24 cellular contexts compared by ENCODE assay signal in the genomic region with DNA sequence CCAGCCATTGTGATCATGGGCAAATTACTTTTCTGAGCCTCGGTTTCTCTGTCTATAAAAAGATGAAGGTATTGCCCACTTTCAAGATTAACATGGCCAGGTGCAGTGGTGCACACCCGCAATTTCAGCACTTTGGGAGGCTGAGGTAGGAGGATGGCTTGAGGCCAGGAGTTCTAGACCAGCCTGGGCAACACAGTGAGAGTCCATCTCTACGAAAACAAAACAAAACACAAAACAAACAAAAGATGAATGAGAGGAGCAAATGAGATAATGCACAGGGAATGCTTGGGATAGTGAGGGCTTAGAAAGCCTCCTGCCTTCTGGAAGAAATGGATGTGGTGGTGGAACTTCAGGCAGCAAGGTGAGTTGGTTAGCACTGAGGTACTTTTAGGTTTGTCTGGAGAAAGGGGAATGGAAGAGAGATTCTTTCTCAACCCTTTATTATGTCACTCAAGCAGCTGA. TPM values are rescaled to one million over a fixed set of nuclear protein-coding genes. Genes with fewer than 3 reads are reported as not detected.
DNase-seq lines count a peak whose midpoint lies in the region; ATAC-seq and TF ChIP-seq lines count a peak whose summit lies in the region.
"Had no signal": no experiment of that assay in that cellular context is flagged by ENCODE, and none has a peak within 500 bp of the region (broad histone marks: within the 10 kb centered on the region; RNA-seq: fewer than 3 reads in every experiment).

No MANE protein-coding gene starts in this region.

- POLR2A ChIA-PET in CD4-positive, alpha-beta T cell (lab: Charles Lee) = interaction anchor here (0.6 kb wide), 1 partner anchor 698 kb away, joined by 3 read pairs; no protein-coding TSS in a partner anchor

- no peaks in the 10 kb centered on the region for H3K4me1 ChIP-seq in mucosa of descending colon (ENCODE audit: low read depth)
- H3K4me1 ChIP-seq: testis, vagina had no signal

- no peak for TF ChIP-seq CTCF in 22Rv1 (IDR thresholded peaks at IDR 0.05)
- no peak for TF ChIP-seq CTCF in HL-60 (IDR thresholded peaks at IDR 0.05; ENCODE audit: insufficient read depth, low read length)
- no peak for TF ChIP-seq CTCF in fibroblast of pulmonary artery (IDR thresholded peaks at IDR 0.05; ENCODE audit: low read length, missing control alignments)
- no peak for TF ChIP-seq CTCF in mucosa of descending colon (IDR thresholded peaks at IDR 0.05)
- TF ChIP-seq CTCF in CD4-positive, alpha-beta T cell (IDR thresholded peaks at IDR 0.05) = no peak

- DNase-seq in HL-60 (ENCODE audit: low read depth in 1 of 2, low spot score in 1 of 2) (no peak), fibroblast of pulmonary artery (ENCODE audit: low read depth) (peak; percentile 8), left cardiac atrium (no peak), mucosa of descending colon (no peak)
- no peak for DNase-seq in CD4-positive, alpha-beta T cell
- DNase-seq: activated CD4-positive, alpha-beta memory T cell treated with anti-CD3 and anti-CD28 coated beads, Interleukin-2, amount 10 ng/mL, durations not matched to agents 7 days and 5 days; activated gamma-delta T cell treated with Interleukin-2 at 50 U/mL for 16 hours; CD4-positive, alpha-beta memory T cell; DMS 273 treated with DMSO at 0.1 percent for 48 hours; MG63; NCI-H69; occipital lobe; stimulated activated CD4-positive, alpha-beta T cell treated with anti-CD3 and anti-CD28 coated beads, Interleukin-2, amount 100 ng/mL, for 48 hours; stimulated activated naive B cell treated with anti-CD40 and anti-IgM and Interleukin-4, amounts not matched to agents 10 μg/mL and 1 μg/mL and 100 μg/mL, for 72 hours; T-helper 9 cell; testis had no signal

- no peak overlapping the region for H3K4me3 Mint-ChIP-seq in CD4-positive, alpha-beta T cell
- H3K4me3 Mint-ChIP-seq: activated CD4-positive, alpha-beta memory T cell treated with anti-CD3 and anti-CD28 coated beads, Interleukin-2, amount 10 ng/mL, durations not matched to agents 7 days and 5 days; CD4-positive, alpha-beta memory T cell; IgD-negative memory B cell; stimulated activated naive B cell treated with anti-CD40 and anti-IgM and Interleukin-4, amounts not matched to agents 10 μg/mL and 1 μg/mL and 100 μg/mL, for 72 hours had no signal

- H3K9me3 ChIP-seq in mucosa of descending colon = no peaks in the 10 kb centered on the region
- no peaks in the 10 kb centered on the region for H3K9me3 ChIP-seq in CD4-positive, alpha-beta T cell (ENCODE audit: control insufficient read depth, low read length)
- H3K9me3 ChIP-seq: MG63, testis, vagina had no signal

- H3K27me3 ChIP-seq in HL-60 (ENCODE audit: insufficient read depth, poor library complexity, severe bottlenecking) = no peaks in the 10 kb centered on the region
- H3K27me3 ChIP-seq in CD4-positive, alpha-beta T cell (ENCODE audit: control insufficient read depth, insufficient read depth, low read length) = no peaks in the 10 kb centered on the region
- H3K27me3 ChIP-seq: testis, vagina had no signal

- no peaks in the 10 kb centered on the region for H3K4me1 Mint-ChIP-seq in CD4-positive, alpha-beta T cell (ENCODE audit: low read depth)
- H3K4me1 Mint-ChIP-seq: activated CD4-positive, alpha-beta memory T cell treated with anti-CD3 and anti-CD28 coated beads, Interleukin-2, amount 10 ng/mL, durations not matched to agents 7 days and 5 days; CD4-positive, alpha-beta memory T cell had no signal

- intact Hi-C loops in left cardiac atrium (cut with DNase I) = no loop called here
- intact Hi-C loops in mucosa of descending colon (cut with DNase I, micrococcal nuclease) = no loop called here
- intact Hi-C loops in CD4-positive, alpha-beta T cell (cut with DNase I, micrococcal nuclease) = no loop called here

- H3K27ac ChIP-seq in 22Rv1 (peak overlapping the region; percentile 57), HL-60 (replicated peaks) (peak overlapping the region; percentile 53)
- H3K27ac ChIP-seq in CD4-positive, alpha-beta T cell (ENCODE audit: low read depth, low read length) = no peak overlapping the region
- H3K27ac ChIP-seq: coronary artery, testis, vagina had no signal

- no peaks in the 10 kb centered on the region for H3K36me3 ChIP-seq in mucosa of descending colon (ENCODE audit: low read depth)
- H3K36me3 ChIP-seq: MG63, vagina had no signal

- no peak for ATAC-seq in left cardiac atrium
- no peak for ATAC-seq in mucosa of descending colon
- ATAC-seq in CD4-positive, alpha-beta T cell (ENCODE audit: poor library complexity) = no peak
- ATAC-seq: stimulated activated naive B cell treated with anti-CD40 and anti-IgM and Interleukin-4, amounts not matched to agents 10 μg/mL and 1 μg/mL and 100 μg/mL, for 72 hours had no signal

- H3K9me3 Mint-ChIP-seq in CD4-positive, alpha-beta T cell = no peaks in the 10 kb centered on the region
- H3K9me3 Mint-ChIP-seq: activated CD4-positive, alpha-beta memory T cell treated with anti-CD3 and anti-CD28 coated beads, Interleukin-2, amount 10 ng/mL, durations not matched to agents 7 days and 5 days; CD4-positive, alpha-beta memory T cell; IgD-negative memory B cell; stimulated activated naive B cell treated with anti-CD40 and anti-IgM and Interleukin-4, amounts not matched to agents 10 μg/mL and 1 μg/mL and 100 μg/mL, for 72 hours had no signal

- no peak overlapping the region for H3K27ac Mint-ChIP-seq in CD4-positive, alpha-beta T cell
- H3K27ac Mint-ChIP-seq: activated CD4-positive, alpha-beta memory T cell treated with anti-CD3 and anti-CD28 coated beads, Interleukin-2, amount 10 ng/mL, durations not matched to agents 7 days and 5 days; CD4-positive, alpha-beta memory T cell; IgD-negative memory B cell; stimulated activated naive B cell treated with anti-CD40 and anti-IgM and Interleukin-4, amounts not matched to agents 10 μg/mL and 1 μg/mL and 100 μg/mL, for 72 hours had no signal

- no peaks in the 10 kb centered on the region for H3K27me3 Mint-ChIP-seq in CD4-positive, alpha-beta T cell

- CTCF ChIA-PET in CD4-positive, alpha-beta T cell (lab: Charles Lee) = no interaction called here

- H3K36me3 Mint-ChIP-seq in CD4-positive, alpha-beta T cell (ENCODE audit: low read depth) = no peaks in the 10 kb centered on the region
- H3K36me3 Mint-ChIP-seq: CD4-positive, alpha-beta memory T cell; IgD-negative memory B cell; stimulated activated naive B cell treated with anti-CD40 and anti-IgM and Interleukin-4, amounts not matched to agents 10 μg/mL and 1 μg/mL and 100 μg/mL, for 72 hours had no signal

- no peak overlapping the region for H3K4me3 ChIP-seq in HL-60 (replicated peaks; ENCODE audit: insufficient read depth, low read length)
- H3K4me3 ChIP-seq in fibroblast of pulmonary artery (replicated peaks; ENCODE audit: low read depth, low read length) = no peak overlapping the region
- H3K4me3 ChIP-seq in mucosa of descending colon = no peak overlapping the region
- H3K4me3 ChIP-seq: coronary artery, MG63, testis, vagina had no signal

RNA-seq across cellular contexts. Expression of gene ADGRG3, which starts 8.5 kb away (rescaled TPM):
- total RNA-seq in left cardiac atrium (1 to 10 TPM in 1 of 2 donors, under 1 TPM in 1; 0.97 to 1.1 TPM), mucosa of descending colon (1 to 10 TPM in 2 of 3 donors, under 1 TPM in 1; 0.84 to 3.4 (median 1.8) TPM)
- under 1 TPM in 1 of 2 experiments, not detected in 1; 0.28 TPM for total RNA-seq in CD4-positive, alpha-beta T cell
- total RNA-seq: activated CD4-positive, alpha-beta memory T cell treated with anti-CD3 and anti-CD28 coated beads, Interleukin-2, amount 10 ng/mL, durations not matched to agents 7 days and 5 days; bronchial epithelial cell; CD4-positive, alpha-beta memory T cell; G401; kidney epithelial cell; renal cortical epithelial cell had no signal

RNA-seq across cellular contexts. Expression of gene DRC7, which starts 18.0 kb away (rescaled TPM):
- total RNA-seq in left cardiac atrium = not detected
- total RNA-seq in mucosa of descending colon = not detected
- not detected for total RNA-seq in CD4-positive, alpha-beta T cell
- total RNA-seq: activated CD4-positive, alpha-beta memory T cell treated with anti-CD3 and anti-CD28 coated beads, Interleukin-2, amount 10 ng/mL, durations not matched to agents 7 days and 5 days; bronchial epithelial cell; CD4-positive, alpha-beta memory T cell; G401; vagina had no signal

RNA-seq across cellular contexts. Expression of gene ADGRG1, which starts 48.2 kb away (rescaled TPM):
- total RNA-seq in left cardiac atrium (10 to 100 TPM; 22.9 to 41.9 TPM), mucosa of descending colon (100 to 1,000 TPM in 1 of 3 donors, 10 to 100 TPM in 2; 37.0 to 104 (median 98.4) TPM)
- total RNA-seq in CD4-positive, alpha-beta T cell = 1 to 10 TPM; 1.8 to 2.3 TPM

RNA-seq across cellular contexts. Expression of gene KATNB1, which starts 58.9 kb away (rescaled TPM):
- total RNA-seq in left cardiac atrium (10 to 100 TPM; 11.2 to 11.7 TPM), mucosa of descending colon (10 to 100 TPM; 12.8 to 21.1 (median 17.9) TPM)
- total RNA-seq in CD4-positive, alpha-beta T cell = 10 to 100 TPM; 21.0 to 22.3 TPM

Comparison
In these comparisons a context has a peak if more than half of its experiments do, and no peak if none do; other contexts are left out.
1. RNA of gene ADGRG1, which starts 48.2 kb away (total RNA-seq): 37.0 to 104 TPM in mucosa of descending colon and 22.9 to 41.9 TPM in left cardiac atrium; 1.8 to 2.3 TPM in CD4-positive, alpha-beta T cell; every median in the first group is over 4 times any median in the second.